16 cellular contexts compared by ENCODE assay signal in the genomic region with DNA sequence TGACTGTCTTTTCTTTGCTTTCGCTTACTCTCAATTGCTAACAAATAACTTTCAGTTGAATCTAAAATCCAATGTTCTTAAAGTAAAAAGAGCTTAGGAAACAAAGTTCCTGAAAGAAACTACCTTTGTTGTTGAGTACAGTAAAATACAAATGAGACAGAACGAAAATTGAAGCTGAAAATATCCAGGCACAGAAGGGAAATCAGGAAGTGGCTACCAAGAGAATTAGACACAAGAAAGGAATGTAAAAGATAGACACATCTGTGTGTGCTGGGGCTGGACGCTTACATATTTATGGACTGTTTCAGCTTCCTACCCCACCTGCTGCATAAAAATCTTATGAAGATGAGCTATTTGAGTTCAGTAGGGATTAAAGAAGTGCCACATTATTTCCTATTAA.
A peak's percentile ranks its signal among the peaks of the same experiment; 100 is the strongest.
DNase-seq lines count a peak whose midpoint lies in the region; ATAC-seq and TF ChIP-seq lines count a peak whose summit lies in the region.
"Had no signal": no experiment of that assay in that cellular context is flagged by ENCODE, and none has a peak within 500 bp of the region (broad histone marks: within the 10 kb centered on the region; RNA-seq: fewer than 3 reads in every experiment).

No MANE protein-coding gene starts in this region.

- ATAC-seq in RWPE2 (ENCODE audit: low read depth) (peak; percentile 99), right lobe of liver (no peak)
- no peak for ATAC-seq in naive thymus-derived CD4-positive, alpha-beta T cell
- ATAC-seq: effector memory CD8-positive, alpha-beta T cell; stimulated activated memory B cell treated with anti-CD40 and anti-IgM and Interleukin-4, amounts not matched to agents 10 μg/mL and 1 μg/mL and 100 μg/mL, for 72 hours had no signal

- H3K4me3 Mint-ChIP-seq in osteocyte (ENCODE audit: unreplicated experiment): no peak overlapping the region
- H3K4me3 Mint-ChIP-seq in naive thymus-derived CD4-positive, alpha-beta T cell: no peak overlapping the region
- H3K4me3 Mint-ChIP-seq: activated B cell treated with CpG ODN at 0.5 μM for 24 hours; effector memory CD8-positive, alpha-beta T cell; IgD-negative memory B cell; stimulated activated memory B cell treated with anti-CD40 and anti-IgM and Interleukin-4, amounts not matched to agents 10 μg/mL and 1 μg/mL and 100 μg/mL, for 72 hours had no signal

- H3K4me1 Mint-ChIP-seq in osteocyte (ENCODE audit: unreplicated experiment): peaks cover 34% of the 10 kb centered on the region
- H3K4me1 Mint-ChIP-seq in naive thymus-derived CD4-positive, alpha-beta T cell: peaks cover 0 to 2% (median 0%) of the 10 kb centered on the region in 7 donors
- H3K4me1 Mint-ChIP-seq: activated B cell treated with CpG ODN at 0.5 μM for 24 hours; IgD-negative memory B cell; stimulated activated memory B cell treated with anti-CD40 and anti-IgM and Interleukin-4, amounts not matched to agents 10 μg/mL and 1 μg/mL and 100 μg/mL, for 72 hours had no signal

- intact Hi-C loops in spleen (cut with DNase I; ENCODE audit: low total_unique reads): no loop called here
- intact Hi-C loops in naive thymus-derived CD4-positive, alpha-beta T cell (cut with micrococcal nuclease): no loop called here
- intact Hi-C loops in right lobe of liver (cut with DNase I): no loop called here

- no peaks in the 10 kb centered on the region for H3K27me3 Mint-ChIP-seq in osteocyte (ENCODE audit: unreplicated experiment)
- H3K27me3 Mint-ChIP-seq in naive thymus-derived CD4-positive, alpha-beta T cell: no peaks in the 10 kb centered on the region
- H3K27me3 Mint-ChIP-seq: activated B cell treated with CpG ODN at 0.5 μM for 24 hours; effector memory CD8-positive, alpha-beta T cell; IgD-negative memory B cell; stimulated activated memory B cell treated with anti-CD40 and anti-IgM and Interleukin-4, amounts not matched to agents 10 μg/mL and 1 μg/mL and 100 μg/mL, for 72 hours had no signal

- DNase-seq in EH (ENCODE audit: low read depth) (peak; percentile 73), RWPE2 (ENCODE audit: low spot score) (no peak), fibroblast of gingiva (ENCODE audit: low read depth) (peak; percentile 16), osteocyte (ENCODE audit: extremely low spot score, unreplicated experiment) (no peak), COR-L47 (lab: John Stamatoyannopoulos, UW) (no peak), spleen (no peak), right lobe of liver (no peak)
- no peak for DNase-seq in naive thymus-derived CD4-positive, alpha-beta T cell
- DNase-seq: activated B cell treated with CpG ODN at 0.5 μM for 24 hours; effector memory CD8-positive, alpha-beta T cell; GF-D8; NCI-H2081; stimulated activated CD4-positive, alpha-beta T cell treated with anti-CD3 and anti-CD28 coated beads, Interleukin-4, amount 100 ng/mL, for 1 hour had no signal

- H3K4me3 ChIP-seq in RWPE2 (ENCODE audit: severe bottlenecking): no peak overlapping the region
- H3K4me3 ChIP-seq in spleen: no peak overlapping the region
- no peak overlapping the region for H3K4me3 ChIP-seq in naive thymus-derived CD4-positive, alpha-beta T cell (ENCODE audit: low read length)
- H3K4me3 ChIP-seq in right lobe of liver: no peak overlapping the region
- H3K4me3 ChIP-seq: prostate gland had no signal

- peak overlapping the region; percentile 91 for H3K27ac Mint-ChIP-seq in osteocyte (ENCODE audit: unreplicated experiment)
- no peak overlapping the region for H3K27ac Mint-ChIP-seq in naive thymus-derived CD4-positive, alpha-beta T cell
- H3K27ac Mint-ChIP-seq: activated B cell treated with CpG ODN at 0.5 μM for 24 hours; effector memory CD8-positive, alpha-beta T cell; IgD-negative memory B cell; stimulated activated memory B cell treated with anti-CD40 and anti-IgM and Interleukin-4, amounts not matched to agents 10 μg/mL and 1 μg/mL and 100 μg/mL, for 72 hours had no signal

- H3K27me3 ChIP-seq in RWPE2 (ENCODE audit: insufficient read depth, poor library complexity, severe bottlenecking) (no peaks in the 10 kb centered on the region), spleen (replicated peaks in 1 of 7) (no peaks in the 10 kb centered on the region), right lobe of liver (no peaks in the 10 kb centered on the region)
- H3K27me3 ChIP-seq in naive thymus-derived CD4-positive, alpha-beta T cell (ENCODE audit: control insufficient read depth in 2 of 2, insufficient read depth in 2 of 2, low read length in 2 of 2): no peaks in the 10 kb centered on the region

- WGBS in spleen, 5 donors: 38 to 50% (median 44%) methylated on average over 3 of the region's 3 CpGs
- 64% methylated on average over 3 of the region's 3 CpGs for WGBS in right lobe of liver (ENCODE audit: insufficient coverage, low coverage, low lambda C conversion rate, missing lambda C conversion rate)

- CTCF ChIA-PET in naive thymus-derived CD4-positive, alpha-beta T cell (lab: Charles Lee): no interaction called here

- H3K9me3 ChIP-seq in RWPE2 (ENCODE audit: severe bottlenecking) (peaks cover 3% of the 10 kb centered on the region), spleen (no peaks in the 10 kb centered on the region), right lobe of liver (no peaks in the 10 kb centered on the region)
- H3K9me3 ChIP-seq in naive thymus-derived CD4-positive, alpha-beta T cell (ENCODE audit: control insufficient read depth in 2 of 3, low read length in 3 of 3): no peaks in the 10 kb centered on the region
- H3K9me3 ChIP-seq: prostate gland had no signal

- peaks cover 15% of the 10 kb centered on the region for H3K4me1 ChIP-seq in RWPE2 (ENCODE audit: insufficient read depth, poor library complexity, severe bottlenecking)
- no peaks in the 10 kb centered on the region for H3K4me1 ChIP-seq in spleen
- H3K4me1 ChIP-seq in naive thymus-derived CD4-positive, alpha-beta T cell (ENCODE audit: control insufficient read depth in 2 of 2, insufficient read depth in 2 of 2, low read length in 2 of 2): no peaks in the 10 kb centered on the region
- H3K4me1 ChIP-seq in right lobe of liver: peaks cover 0 to 29% (median 10%) of the 10 kb centered on the region in 4 donors
- H3K4me1 ChIP-seq: prostate gland had no signal

- TF ChIP-seq POLR2A in spleen (IDR thresholded peaks at IDR 0.05): no peak
- TF ChIP-seq POLR2A in right lobe of liver (IDR thresholded peaks at IDR 0.05): no peak

- POLR2A ChIA-PET in naive thymus-derived CD4-positive, alpha-beta T cell (lab: Charles Lee): no interaction called here

- no peaks in the 10 kb centered on the region for H3K36me3 Mint-ChIP-seq in osteocyte (ENCODE audit: unreplicated experiment)
- H3K36me3 Mint-ChIP-seq in naive thymus-derived CD4-positive, alpha-beta T cell: no peaks in the 10 kb centered on the region
- H3K36me3 Mint-ChIP-seq: IgD-negative memory B cell; stimulated activated memory B cell treated with anti-CD40 and anti-IgM and Interleukin-4, amounts not matched to agents 10 μg/mL and 1 μg/mL and 100 μg/mL, for 72 hours had no signal

- H3K9me3 Mint-ChIP-seq in osteocyte (ENCODE audit: unreplicated experiment): peaks cover 9% of the 10 kb centered on the region
- peaks cover 0 to 4% (median 0%) of the 10 kb centered on the region in 11 donors for H3K9me3 Mint-ChIP-seq in naive thymus-derived CD4-positive, alpha-beta T cell
- H3K9me3 Mint-ChIP-seq: stimulated activated memory B cell treated with anti-CD40 and anti-IgM and Interleukin-4, amounts not matched to agents 10 μg/mL and 1 μg/mL and 100 μg/mL, for 72 hours had no signal

- no peak for TF ChIP-seq CTCF in RWPE2 (IDR thresholded peaks at IDR 0.05; ENCODE audit: poor library complexity, severe bottlenecking)
- no peak for TF ChIP-seq CTCF in osteocyte (IDR thresholded peaks at IDR 0.05)
- no peak for TF ChIP-seq CTCF in spleen (IDR thresholded peaks at IDR 0.05 in 8 of 11, conservative IDR thresholded peaks at IDR 0.05 in 3 of 11)
- TF ChIP-seq CTCF in right lobe of liver (IDR thresholded peaks at IDR 0.05): no peak

- H3K27ac ChIP-seq in RWPE2 (ENCODE audit: poor library complexity, severe bottlenecking): peak overlapping the region; percentile 93
- no peak overlapping the region for H3K27ac ChIP-seq in spleen
- H3K27ac ChIP-seq in naive thymus-derived CD4-positive, alpha-beta T cell (ENCODE audit: low read depth, low read length): no peak overlapping the region
- no peak overlapping the region for H3K27ac ChIP-seq in right lobe of liver
- H3K27ac ChIP-seq: prostate gland had no signal

- H3K36me3 ChIP-seq in RWPE2 (ENCODE audit: low read depth) (no peaks in the 10 kb centered on the region), spleen (no peaks in the 10 kb centered on the region), right lobe of liver (no peaks in the 10 kb centered on the region)
- no peaks in the 10 kb centered on the region for H3K36me3 ChIP-seq in naive thymus-derived CD4-positive, alpha-beta T cell (ENCODE audit: control insufficient read depth in 2 of 3, insufficient read depth in 3 of 3, low read length in 3 of 3)
- H3K36me3 ChIP-seq: prostate gland had no signal

Comparison
In these comparisons a context has a peak if more than half of its experiments do, and no peak if none do; other contexts are left out.
1. DNase-seq: peak in EH (single experiment) and fibroblast of gingiva (single experiment); none in RWPE2 (single experiment), osteocyte (single experiment), COR-L47 (single experiment), spleen (single experiment), naive thymus-derived CD4-positive, alpha-beta T cell (0 of 9) and right lobe of liver (0 of 3).